In the genomic region with DNA sequence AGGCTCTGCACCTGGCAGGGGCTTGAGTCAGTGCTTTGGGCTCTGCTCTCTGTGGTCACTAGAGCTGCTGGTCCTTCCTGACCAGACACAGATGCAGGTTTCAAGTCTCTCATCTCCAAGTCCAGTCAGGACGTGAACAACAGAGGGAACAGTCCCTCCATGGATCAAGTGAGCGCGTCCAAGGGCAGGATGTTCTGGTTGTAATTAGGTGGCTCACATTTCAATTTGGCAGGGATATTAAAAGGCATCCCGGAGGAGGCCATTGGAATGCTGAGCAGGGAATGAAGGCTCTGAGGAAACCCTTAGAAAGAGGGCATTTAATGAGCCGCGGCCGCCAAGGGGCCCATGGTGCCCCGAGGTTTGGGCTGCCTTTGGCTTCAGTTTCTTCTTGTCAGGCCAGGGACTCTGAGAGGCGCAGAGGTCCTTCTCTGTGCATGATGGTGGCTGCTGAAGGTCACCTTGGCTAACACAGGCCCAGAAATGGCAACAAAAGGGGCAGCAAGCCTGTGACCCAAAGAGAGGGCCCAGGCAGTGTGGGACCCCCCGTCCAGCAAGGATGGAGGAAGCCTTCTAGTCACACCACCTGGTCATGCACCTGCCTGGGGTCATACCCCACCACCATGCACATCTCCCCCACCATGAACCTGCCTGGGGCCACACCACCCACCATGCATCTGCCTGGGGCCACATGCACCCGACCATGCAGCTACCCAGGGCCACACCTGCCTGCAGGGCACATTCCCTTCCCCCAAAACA, we compare ENCODE assay signal across 3 cellular contexts.
TF ChIP-seq lines count a peak whose summit lies in the region.

No MANE protein-coding gene starts in this region.

TF ChIP-seq in liver, 16 proteins besides CTCF, POLR2A, EP300 and RAD21:
- TF ChIP-seq, protein P1, sequence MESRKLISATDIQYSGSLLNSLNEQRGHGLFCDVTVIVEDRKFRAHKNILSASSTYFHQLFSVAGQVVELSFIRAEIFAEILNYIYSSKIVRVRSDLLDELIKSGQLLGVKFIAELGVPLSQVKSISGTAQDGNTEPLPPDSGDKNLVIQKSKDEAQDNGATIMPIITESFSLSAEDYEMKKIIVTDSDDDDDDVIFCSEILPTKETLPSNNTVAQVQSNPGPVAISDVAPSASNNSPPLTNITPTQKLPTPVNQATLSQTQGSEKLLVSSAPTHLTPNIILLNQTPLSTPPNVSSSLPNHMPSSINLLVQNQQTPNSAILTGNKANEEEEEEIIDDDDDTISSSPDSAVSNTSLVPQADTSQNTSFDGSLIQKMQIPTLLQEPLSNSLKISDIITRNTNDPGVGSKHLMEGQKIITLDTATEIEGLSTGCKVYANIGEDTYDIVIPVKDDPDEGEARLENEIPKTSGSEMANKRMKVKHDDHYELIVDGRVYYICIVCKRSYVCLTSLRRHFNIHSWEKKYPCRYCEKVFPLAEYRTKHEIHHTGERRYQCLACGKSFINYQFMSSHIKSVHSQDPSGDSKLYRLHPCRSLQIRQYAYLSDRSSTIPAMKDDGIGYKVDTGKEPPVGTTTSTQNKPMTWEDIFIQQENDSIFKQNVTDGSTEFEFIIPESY (IDR thresholded peaks at IDR 0.05), result no peak
- TF ChIP-seq, protein P2, sequence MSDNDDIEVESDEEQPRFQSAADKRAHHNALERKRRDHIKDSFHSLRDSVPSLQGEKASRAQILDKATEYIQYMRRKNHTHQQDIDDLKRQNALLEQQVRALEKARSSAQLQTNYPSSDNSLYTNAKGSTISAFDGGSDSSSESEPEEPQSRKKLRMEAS (IDR thresholded peaks at IDR 0.05), result no peak
- TF ChIP-seq GABPA (IDR thresholded peaks at IDR 0.05 in 1 of 2, conservative IDR thresholded peaks at IDR 0.05 in 1 of 2) (no peak), HNF4A (conservative IDR thresholded peaks at IDR 0.05) (no peak), HNF4G (IDR thresholded peaks at IDR 0.05) (no peak), JUND (IDR thresholded peaks at IDR 0.05) (no peak), FOXA2 (IDR thresholded peaks at IDR 0.05) (no peak), YY1 (IDR thresholded peaks at IDR 0.05) (no peak), TAF1 (conservative IDR thresholded peaks at IDR 0.05) (no peak), FOXA1 (IDR thresholded peaks at IDR 0.05) (no peak)
- TF ChIP-seq, protein P3, sequence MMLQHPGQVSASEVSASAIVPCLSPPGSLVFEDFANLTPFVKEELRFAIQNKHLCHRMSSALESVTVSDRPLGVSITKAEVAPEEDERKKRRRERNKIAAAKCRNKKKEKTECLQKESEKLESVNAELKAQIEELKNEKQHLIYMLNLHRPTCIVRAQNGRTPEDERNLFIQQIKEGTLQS (IDR thresholded peaks at IDR 0.05), result no peak

TF ChIP-seq in HepG2, 621 proteins besides CTCF, POLR2A, EP300 and RAD21:
- TF ChIP-seq, protein P4, sequence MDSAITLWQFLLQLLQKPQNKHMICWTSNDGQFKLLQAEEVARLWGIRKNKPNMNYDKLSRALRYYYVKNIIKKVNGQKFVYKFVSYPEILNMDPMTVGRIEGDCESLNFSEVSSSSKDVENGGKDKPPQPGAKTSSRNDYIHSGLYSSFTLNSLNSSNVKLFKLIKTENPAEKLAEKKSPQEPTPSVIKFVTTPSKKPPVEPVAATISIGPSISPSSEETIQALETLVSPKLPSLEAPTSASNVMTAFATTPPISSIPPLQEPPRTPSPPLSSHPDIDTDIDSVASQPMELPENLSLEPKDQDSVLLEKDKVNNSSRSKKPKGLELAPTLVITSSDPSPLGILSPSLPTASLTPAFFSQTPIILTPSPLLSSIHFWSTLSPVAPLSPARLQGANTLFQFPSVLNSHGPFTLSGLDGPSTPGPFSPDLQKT (CRISPR knock-in tag; IDR thresholded peaks at IDR 0.05; ENCODE audit: borderline replicate concordance), result no peak
- no peak for TF ChIP-seq ZNF557 (CRISPR knock-in tag; IDR thresholded peaks at IDR 0.05)
- TF ChIP-seq, protein P5, sequence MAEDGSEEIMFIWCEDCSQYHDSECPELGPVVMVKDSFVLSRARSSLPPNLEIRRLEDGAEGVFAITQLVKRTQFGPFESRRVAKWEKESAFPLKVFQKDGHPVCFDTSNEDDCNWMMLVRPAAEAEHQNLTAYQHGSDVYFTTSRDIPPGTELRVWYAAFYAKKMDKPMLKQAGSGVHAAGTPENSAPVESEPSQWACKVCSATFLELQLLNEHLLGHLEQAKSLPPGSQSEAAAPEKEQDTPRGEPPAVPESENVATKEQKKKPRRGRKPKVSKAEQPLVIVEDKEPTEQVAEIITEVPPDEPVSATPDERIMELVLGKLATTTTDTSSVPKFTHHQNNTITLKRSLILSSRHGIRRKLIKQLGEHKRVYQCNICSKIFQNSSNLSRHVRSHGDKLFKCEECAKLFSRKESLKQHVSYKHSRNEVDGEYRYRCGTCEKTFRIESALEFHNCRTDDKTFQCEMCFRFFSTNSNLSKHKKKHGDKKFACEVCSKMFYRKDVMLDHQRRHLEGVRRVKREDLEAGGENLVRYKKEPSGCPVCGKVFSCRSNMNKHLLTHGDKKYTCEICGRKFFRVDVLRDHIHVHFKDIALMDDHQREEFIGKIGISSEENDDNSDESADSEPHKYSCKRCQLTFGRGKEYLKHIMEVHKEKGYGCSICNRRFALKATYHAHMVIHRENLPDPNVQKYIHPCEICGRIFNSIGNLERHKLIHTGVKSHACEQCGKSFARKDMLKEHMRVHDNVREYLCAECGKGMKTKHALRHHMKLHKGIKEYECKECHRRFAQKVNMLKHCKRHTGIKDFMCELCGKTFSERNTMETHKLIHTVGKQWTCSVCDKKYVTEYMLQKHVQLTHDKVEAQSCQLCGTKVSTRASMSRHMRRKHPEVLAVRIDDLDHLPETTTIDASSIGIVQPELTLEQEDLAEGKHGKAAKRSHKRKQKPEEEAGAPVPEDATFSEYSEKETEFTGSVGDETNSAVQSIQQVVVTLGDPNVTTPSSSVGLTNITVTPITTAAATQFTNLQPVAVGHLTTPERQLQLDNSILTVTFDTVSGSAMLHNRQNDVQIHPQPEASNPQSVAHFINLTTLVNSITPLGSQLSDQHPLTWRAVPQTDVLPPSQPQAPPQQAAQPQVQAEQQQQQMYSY (CRISPR knock-in tag; IDR thresholded peaks at IDR 0.05), result no peak

TF ChIP-seq in H1, 55 proteins besides CTCF, POLR2A, EP300 and RAD21:
- TF ChIP-seq, protein P2 (IDR thresholded peaks at IDR 0.05), result no peak
- TF ChIP-seq KDM4A (IDR thresholded peaks at IDR 0.05; ENCODE audit: low read depth, low read length, severe bottlenecking), result no peak
- TF ChIP-seq RNF2 (IDR thresholded peaks at IDR 0.05; ENCODE audit: borderline replicate concordance, low read depth, low read length, missing control alignments, poor library complexity, severe bottlenecking), result no peak
- TF ChIP-seq YY1 (IDR thresholded peaks at IDR 0.05; ENCODE audit: low read depth, low read length), result no peak
- TF ChIP-seq CBX8 (IDR thresholded peaks at IDR 0.05; ENCODE audit: borderline replicate concordance, low read depth, low read length), result no peak
- no peak for TF ChIP-seq SIN3A (conservative IDR thresholded peaks at IDR 0.05 in 1 of 2, IDR thresholded peaks at IDR 0.05 in 1 of 2; ENCODE audit: low read depth in 1 of 2, low read length in 2 of 2)
- TF ChIP-seq CTBP2 (IDR thresholded peaks at IDR 0.05; ENCODE audit: borderline replicate concordance, insufficient read depth, insufficient read length, low read length), result no peak
- no peak for TF ChIP-seq PHF8 (conservative IDR thresholded peaks at IDR 0.05; ENCODE audit: low read depth, low read length)
- TF ChIP-seq BCL11A (IDR thresholded peaks at IDR 0.05; ENCODE audit: low read depth in 2 of 2, low read length in 2 of 2), result no peak
- TF ChIP-seq NRF1 (IDR thresholded peaks at IDR 0.05; ENCODE audit: low read depth, low read length), result no peak
- TF ChIP-seq TAF7 (optimal IDR thresholded peaks at IDR 0.05; ENCODE audit: borderline replicate concordance, low read depth, low read length), result no peak
- TF ChIP-seq SP2 (IDR thresholded peaks at IDR 0.05; ENCODE audit: low read length), result no peak
